ENCODE assay signal across 18 cellular contexts in the genomic region with DNA sequence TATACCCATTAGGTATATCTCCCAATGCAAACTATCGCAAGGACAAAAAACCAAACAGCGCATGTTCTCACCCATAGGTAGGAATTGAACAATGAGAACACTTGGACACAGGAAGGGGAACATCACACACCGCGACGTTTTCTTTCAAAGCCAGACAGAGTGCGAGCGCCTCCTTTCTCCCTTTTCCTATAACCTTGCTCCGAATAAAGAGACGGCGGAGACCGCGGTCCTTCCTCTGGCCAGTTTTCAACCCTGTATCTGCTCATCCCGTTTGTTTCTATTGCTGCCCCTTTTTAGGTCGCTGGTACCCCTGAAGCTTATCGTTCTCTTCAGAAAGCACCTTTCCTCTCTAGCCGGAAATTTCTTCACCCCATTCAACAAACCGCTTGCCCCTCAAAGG. TPM values are rescaled to one million over a fixed set of nuclear protein-coding genes. Genes with fewer than 3 reads are reported as not detected.
DNase-seq lines count a peak whose midpoint lies in the region; ATAC-seq and TF ChIP-seq lines count a peak whose summit lies in the region.
"Had no signal": no experiment of that assay in that cellular context is flagged by ENCODE, and none has a peak within 500 bp of the region (broad histone marks: within the 10 kb centered on the region; RNA-seq: fewer than 3 reads in every experiment).

No MANE protein-coding gene starts in this region.

- in situ Hi-C loops in brain microvascular endothelial cell (cut with HindIII; ENCODE audit: low pct_ligation_motif_present, low sequenced_read_pairs) = no loop called here

- H3K4me1 Mint-ChIP-seq in activated naive CD4-positive, alpha-beta T cell treated with anti-CD3 and anti-CD28 coated beads, Interleukin-2, amount 50 U/mL, for 24 hours = peaks cover 13% of the 10 kb centered on the region

- H4K8ac ChIP-seq in mesendoderm (ENCODE audit: low read depth, low read length) = no peak overlapping the region

- peaks cover 45% of the 10 kb centered on the region for H3K27me3 Mint-ChIP-seq in activated naive CD4-positive, alpha-beta T cell treated with anti-CD3 and anti-CD28 coated beads, Interleukin-2, amount 50 U/mL, for 24 hours

- H3K4me3 ChIP-seq in brain microvascular endothelial cell (ENCODE audit: low read depth, low read length) = no peak overlapping the region
- no peak overlapping the region for H3K4me3 ChIP-seq in mesendoderm (ENCODE audit: low read length)
- peak overlapping the region; percentile 46 for H3K4me3 ChIP-seq in suprapubic skin
- H3K4me3 ChIP-seq: PC-9 had no signal

- H3K36me3 ChIP-seq in brain microvascular endothelial cell (replicated peaks) (no peaks in the 10 kb centered on the region), mesendoderm (ENCODE audit: control insufficient read depth, insufficient read depth, low read length) (no peaks in the 10 kb centered on the region), suprapubic skin (no peaks in the 10 kb centered on the region)

- H3K18ac ChIP-seq in mesendoderm (ENCODE audit: low read length) = no peak overlapping the region

- H3K79me2 ChIP-seq in mesendoderm (ENCODE audit: control insufficient read depth, insufficient read depth, low read length) = no peaks in the 10 kb centered on the region

- H3K79me1 ChIP-seq in mesendoderm (ENCODE audit: low read length) = no peaks in the 10 kb centered on the region

- whole genome bisulfite sequencing in mesendoderm (ENCODE audit: extremely low coverage, insufficient coverage, low lambda C conversion rate) = no CpG with 5 or more reads among the region's 17 CpGs
- WGBS in suprapubic skin = 43% methylated on average over 17 of the region's 17 CpGs

- no peak for DNase-seq in activated naive CD4-positive, alpha-beta T cell treated with Interleukin-2 at 50 U/mL for 16 hours
- no peak for DNase-seq in brain microvascular endothelial cell
- DNase-seq in mesendoderm = peak; percentile 33
- DNase-seq in suprapubic skin (ENCODE audit: low spot score in 2 of 2) = no peak
- DNase-seq in germinal center (ENCODE audit: low spot score) = no peak
- no peak for DNase-seq in stimulated activated CD4-positive, alpha-beta T cell treated with anti-CD3 and anti-CD28 coated beads, Interleukin-2, amount 100 ng/mL, for 24 hours
- DNase-seq: ACHN; activated T-cell treated with anti-CD3 and anti-CD28 coated beads for 4 hours; CD4-positive, alpha-beta memory T cell; KBM-7; NCI-H1092; NCI-H2107; NCI-H748 treated with DMSO at 0.1 percent for 48 hours; occipital lobe; PC-9 had no signal

- no peaks in the 10 kb centered on the region for H3K4me1 ChIP-seq in mesendoderm (ENCODE audit: control insufficient read depth, low read depth, low read length)
- H3K4me1 ChIP-seq in suprapubic skin = peaks cover 21% of the 10 kb centered on the region

- TF ChIP-seq CTCF in brain microvascular endothelial cell (IDR thresholded peaks at IDR 0.05; ENCODE audit: low read depth, low read length, missing control alignments) = peak; percentile 52
- TF ChIP-seq CTCF in suprapubic skin (IDR thresholded peaks at IDR 0.05) = no peak

- no peak overlapping the region for H3K4me2 ChIP-seq in mesendoderm (ENCODE audit: low read length)
- H3K4me2 ChIP-seq: PC-9 had no signal

- TF ChIP-seq EP300 in suprapubic skin (IDR thresholded peaks at IDR 0.05) = no peak

- no peak overlapping the region for H3K56ac ChIP-seq in mesendoderm (ENCODE audit: low read length)

- no peaks in the 10 kb centered on the region for H3K9me3 ChIP-seq in suprapubic skin

- no peak overlapping the region for H3K4ac ChIP-seq in mesendoderm (ENCODE audit: low read depth, low read length)

- H3K4me3 Mint-ChIP-seq in activated naive CD4-positive, alpha-beta T cell treated with anti-CD3 and anti-CD28 coated beads, Interleukin-2, amount 50 U/mL, for 24 hours = peak overlapping the region; percentile 37

- H3K9ac ChIP-seq in mesendoderm (ENCODE audit: low read length) = no peak overlapping the region

- no peaks in the 10 kb centered on the region for H3K36me3 Mint-ChIP-seq in activated naive CD4-positive, alpha-beta T cell treated with anti-CD3 and anti-CD28 coated beads, Interleukin-2, amount 50 U/mL, for 24 hours
- H3K36me3 Mint-ChIP-seq: CD4-positive, alpha-beta memory T cell; stimulated activated memory B cell treated with anti-CD40 and anti-IgM and Interleukin-4, amounts not matched to agents 10 μg/mL and 1 μg/mL and 100 μg/mL, for 72 hours had no signal

- no peak for ATAC-seq in GM21737 (IDR thresholded peaks at IDR 0.05; ENCODE audit: unreplicated experiment)
- ATAC-seq: stimulated activated memory B cell treated with anti-CD40 and anti-IgM and Interleukin-4, amounts not matched to agents 10 μg/mL and 1 μg/mL and 100 μg/mL, for 72 hours had no signal

- H3K27ac Mint-ChIP-seq in activated naive CD4-positive, alpha-beta T cell treated with anti-CD3 and anti-CD28 coated beads, Interleukin-2, amount 50 U/mL, for 24 hours = no peak overlapping the region
- H3K27ac Mint-ChIP-seq: CD4-positive, alpha-beta memory T cell; stimulated activated memory B cell treated with anti-CD40 and anti-IgM and Interleukin-4, amounts not matched to agents 10 μg/mL and 1 μg/mL and 100 μg/mL, for 72 hours had no signal

- no peak for TF ChIP-seq POLR2A in suprapubic skin (IDR thresholded peaks at IDR 0.05)

- no peak overlapping the region for H4K5ac ChIP-seq in mesendoderm (ENCODE audit: low read length)

- H2AK5ac ChIP-seq in mesendoderm (ENCODE audit: low read length) = no peak overlapping the region

- H3K9me3 Mint-ChIP-seq in activated naive CD4-positive, alpha-beta T cell treated with anti-CD3 and anti-CD28 coated beads, Interleukin-2, amount 50 U/mL, for 24 hours = no peaks in the 10 kb centered on the region

- no peak overlapping the region for H2BK120ac ChIP-seq in mesendoderm (ENCODE audit: low read depth, low read length)

- H2BK5ac ChIP-seq in mesendoderm (ENCODE audit: low read length) = no peak overlapping the region

- no peak overlapping the region for H3K23ac ChIP-seq in mesendoderm (ENCODE audit: low read length)

- H3K27me3 ChIP-seq in brain microvascular endothelial cell (replicated peaks) (peaks cover 4% of the 10 kb centered on the region), mesendoderm (ENCODE audit: insufficient read depth, low read length, poor library complexity) (peaks cover 13% of the 10 kb centered on the region), suprapubic skin (peaks cover 49% of the 10 kb centered on the region)

- H3K27ac ChIP-seq in brain microvascular endothelial cell (no peak overlapping the region), mesendoderm (ENCODE audit: low read depth, low read length) (no peak overlapping the region), suprapubic skin (no peak overlapping the region)
- H3K27ac ChIP-seq: PC-9 had no signal

- H2BK15ac ChIP-seq in mesendoderm (replicated peaks; ENCODE audit: low read depth) = no peak overlapping the region

RNA-seq across cellular contexts. Expression of a gene that starts 1.3 kb away (rescaled TPM):
- polyA plus RNA-seq in mesendoderm (2013, experiment 1 of 2) = 0.17 TPM
- 0.03 TPM for polyA plus RNA-seq in mesendoderm (2013, experiment 2 of 2)
- total RNA-seq in suprapubic skin = 1 to 10 TPM in 2 of 4 donors, under 1 TPM in 2; 0.23 to 3.7 (median 0.99) TPM
- total RNA-seq: CD4-positive, alpha-beta memory T cell had no signal
- polyA plus RNA-seq: CD4-positive, alpha-beta memory T cell had no signal
